ENCODE assay signal across 11 cellular contexts in genomic region chr6:31576897-31577341, GRCh38. TPM values are rescaled to one million over a fixed set of nuclear protein-coding genes. Genes with fewer than 3 reads are reported as not detected.
DNase-seq lines count a peak whose midpoint lies in the region; ATAC-seq and TF ChIP-seq lines count a peak whose summit lies in the region.
"Had no signal": no experiment of that assay in that cellular context is flagged by ENCODE, and none has a peak within 500 bp of the region (broad histone marks: within the 10 kb centered on the region; RNA-seq: fewer than 3 reads in every experiment).

No MANE protein-coding gene starts in this region.

- ATAC-seq in foreskin keratinocyte: no peak
- ATAC-seq in HG02623 (IDR thresholded peaks at IDR 0.05; ENCODE audit: unreplicated experiment): no peak
- no peak for ATAC-seq in left colon
- ATAC-seq: A549 had no signal

- intact Hi-C loops in left colon (cut with DNase I, micrococcal nuclease): no loop called here

- no peaks in the 10 kb centered on the region for H3K27me3 Mint-ChIP-seq in stimulated activated naive CD8-positive, alpha-beta T cell treated with anti-CD3 and anti-CD28 coated beads, Interleukin-15, Interleukin-2, amounts not matched to agents 100 ng/mL and 50 ng/mL, for 24 hours

- TF ChIP-seq CTCF in foreskin keratinocyte (conservative IDR thresholded peaks at IDR 0.05): no peak

- H3K27ac ChIP-seq in foreskin keratinocyte: peak overlapping the region; percentile 95
- H3K27ac ChIP-seq: A549 had no signal

- no peaks in the 10 kb centered on the region for H3K9me3 Mint-ChIP-seq in stimulated activated naive CD8-positive, alpha-beta T cell treated with anti-CD3 and anti-CD28 coated beads, Interleukin-15, Interleukin-2, amounts not matched to agents 100 ng/mL and 50 ng/mL, for 24 hours

- peaks cover 88% of the 10 kb centered on the region for H3K4me1 Mint-ChIP-seq in stimulated activated naive CD8-positive, alpha-beta T cell treated with anti-CD3 and anti-CD28 coated beads, Interleukin-15, Interleukin-2, amounts not matched to agents 100 ng/mL and 50 ng/mL, for 24 hours (ENCODE audit: low read depth)

- peaks cover 14% of the 10 kb centered on the region for H3K4me1 ChIP-seq in foreskin keratinocyte

- H3K27me3 ChIP-seq in foreskin keratinocyte: no peaks in the 10 kb centered on the region

- H3K27ac Mint-ChIP-seq in stimulated activated naive CD8-positive, alpha-beta T cell treated with anti-CD3 and anti-CD28 coated beads, Interleukin-15, Interleukin-2, amounts not matched to agents 100 ng/mL and 50 ng/mL, for 24 hours: peak overlapping the region; percentile 100

- peak overlapping the region; percentile 98 for H3K4me3 Mint-ChIP-seq in stimulated activated naive CD8-positive, alpha-beta T cell treated with anti-CD3 and anti-CD28 coated beads, Interleukin-15, Interleukin-2, amounts not matched to agents 100 ng/mL and 50 ng/mL, for 24 hours

- peaks cover 64% of the 10 kb centered on the region for H3K36me3 Mint-ChIP-seq in stimulated activated naive CD8-positive, alpha-beta T cell treated with anti-CD3 and anti-CD28 coated beads, Interleukin-15, Interleukin-2, amounts not matched to agents 100 ng/mL and 50 ng/mL, for 24 hours (ENCODE audit: low read depth)

- peak; percentile 48 for DNase-seq in activated CD4-positive, alpha-beta T cell treated with anti-CD3 and anti-CD28 coated beads for 1 hour
- no peak for DNase-seq in activated CD4-positive, alpha-beta T cell treated with anti-CD3 and anti-CD28 coated beads, Interleukin-2, amount 50 U/mL, for 4 hours
- peak; percentile 36 to 55 for DNase-seq in activated CD4-positive, alpha-beta T cell treated with anti-CD3 and anti-CD28 coated beads for 4 hours
- DNase-seq in foreskin keratinocyte: no peak
- no peak for DNase-seq in globus pallidus (ENCODE audit: low spot score)
- no peak for DNase-seq in left colon
- DNase-seq: erythroblast had no signal

RNA-seq across cellular contexts. Expression of gene TNF, which starts 1.6 kb away (rescaled TPM):
- 4.7 and 10.5 TPM in 2 replicates for total RNA-seq in foreskin keratinocyte
- polyA plus RNA-seq in foreskin keratinocyte: 4.5 and 9.2 TPM in 2 replicates
- 1 to 10 TPM in 1 of 2 donors, under 1 TPM in 1; 0.27 to 1.4 TPM for total RNA-seq in left colon
- total RNA-seq: pulmonary artery endothelial cell had no signal
- polyA plus RNA-seq: A549 had no signal

RNA-seq across cellular contexts. Expression of gene LTA, which starts 4.8 kb away (rescaled TPM):
- total RNA-seq in foreskin keratinocyte: not detected in 2 replicates
- polyA plus RNA-seq in foreskin keratinocyte: not detected in 2 replicates
- total RNA-seq in left colon: under 1 TPM in 1 of 2 donors, not detected in 1; 0.36 TPM

RNA-seq across cellular contexts. Expression of gene LTB, which starts 5.3 kb away (rescaled TPM):
- total RNA-seq in foreskin keratinocyte (0.92 and 1.4 TPM in 2 replicates), left colon (1 to 10 TPM in 1 of 2 donors, under 1 TPM in 1; 0.70 to 3.0 TPM)
- 1.6 and 3.0 TPM in 2 replicates for polyA plus RNA-seq in foreskin keratinocyte

RNA-seq across cellular contexts. Expression of gene LST1, which starts 9.2 kb away (rescaled TPM):
- total RNA-seq in foreskin keratinocyte: 0.34 TPM in 1 of 2 replicates, not detected in the other
- 0.20 and 0.25 TPM in 2 replicates for polyA plus RNA-seq in foreskin keratinocyte
- total RNA-seq in left colon: 1 to 10 TPM; 2.4 to 5.8 TPM

RNA-seq across cellular contexts. Expression of gene NCR3, which starts 15.9 kb away (rescaled TPM):
- total RNA-seq in foreskin keratinocyte (not detected in 2 replicates), left colon (1 to 10 TPM in 1 of 2 donors, not detected in 1; 1.1 TPM)
- not detected in 2 replicates for polyA plus RNA-seq in foreskin keratinocyte
- total RNA-seq: pulmonary artery endothelial cell had no signal
- polyA plus RNA-seq: A549 had no signal

Comparison
In these comparisons a context has a peak if more than half of its experiments do, and no peak if none do; other contexts are left out.
1. DNase-seq: peak in activated CD4-positive, alpha-beta T cell treated with anti-CD3 and anti-CD28 coated beads for 1 hour (single experiment) and activated CD4-positive, alpha-beta T cell treated with anti-CD3 and anti-CD28 coated beads for 4 hours (2 of 2); none in activated CD4-positive, alpha-beta T cell treated with anti-CD3 and anti-CD28 coated beads, Interleukin-2, amount 50 U/mL, for 4 hours (0 of 2), foreskin keratinocyte (0 of 2), globus pallidus (single experiment) and left colon (0 of 2).